Comparison of ENCODE assay signal across 18 cellular contexts in genomic region chr15:64251121-64251520, GRCh38.
A peak's percentile ranks its signal among the peaks of the same experiment; 100 is the strongest.
DNase-seq lines count a peak whose midpoint lies in the region; ATAC-seq and TF ChIP-seq lines count a peak whose summit lies in the region.
"Had no signal": no experiment of that assay in that cellular context is flagged by ENCODE, and none has a peak within 500 bp of the region (broad histone marks: within the 10 kb centered on the region; RNA-seq: fewer than 3 reads in every experiment).

No MANE protein-coding gene starts in this region.

- DNase-seq in stimulated activated naive CD8-positive, alpha-beta T cell treated with anti-CD3 and anti-CD28 coated beads, Interleukin-15, amount 100 ng/mL, for 72 hours, result peak in 1 of 2 donors; percentile 23
- DNase-seq in stimulated activated naive CD8-positive, alpha-beta T cell treated with anti-CD3 and anti-CD28 coated beads, Interleukin-15, Interleukin-2, amounts not matched to agents 100 U/mL and 50 U/mL, for 24 hours, result no peak
- DNase-seq in SJCRH30, result peak; percentile 7 to 25
- DNase-seq in choroid plexus epithelial cell (ENCODE audit: low read depth), result peak; percentile 57
- no peak for DNase-seq in NCI-H526 (lab: John Stamatoyannopoulos, UW)
- no peak for DNase-seq in esophagus squamous epithelium (lab: John Stamatoyannopoulos, UW)
- no peak for DNase-seq in left lobe of liver (ENCODE audit: low spot score)
- DNase-seq: activated CD4-positive, CD25-positive, alpha-beta regulatory T cell; activated T-cell treated with anti-CD3 and anti-CD28 coated beads, Interleukin-2, amount 50 U/mL, for 1 hour; aorta; BE2C; DND-41; Karpas-422; NCI-H1436; NCI-H446 treated with DMSO at 0.1 percent for 48 hours; SW 1271 had no signal

- H3K9me3 ChIP-seq in SJCRH30 (replicated peaks) (no peaks in the 10 kb centered on the region), esophagus squamous epithelium (no peaks in the 10 kb centered on the region)
- H3K9me3 ChIP-seq: BE2C had no signal

- no peak overlapping the region for H3K4me3 Mint-ChIP-seq in stimulated activated naive CD8-positive, alpha-beta T cell treated with anti-CD3 and anti-CD28 coated beads, Interleukin-15, amount 100 ng/mL, for 72 hours

- H3K27me3 ChIP-seq in SJCRH30, result no peaks in the 10 kb centered on the region
- H3K27me3 ChIP-seq in esophagus squamous epithelium, result no peaks in the 10 kb centered on the region
- H3K27me3 ChIP-seq: BE2C had no signal

- peaks cover 36% of the 10 kb centered on the region for H3K4me1 Mint-ChIP-seq in stimulated activated naive CD8-positive, alpha-beta T cell treated with anti-CD3 and anti-CD28 coated beads, Interleukin-15, amount 100 ng/mL, for 72 hours

- H3K36me3 ChIP-seq in SJCRH30 (no peaks in the 10 kb centered on the region), esophagus squamous epithelium (no peaks in the 10 kb centered on the region)
- H3K36me3 ChIP-seq: BE2C had no signal

- peak; percentile 39 for ATAC-seq in stimulated activated naive CD8-positive, alpha-beta T cell treated with anti-CD3 and anti-CD28 coated beads, Interleukin-15, amount 100 ng/mL, for 72 hours
- no peak for ATAC-seq in stimulated activated naive CD8-positive, alpha-beta T cell treated with anti-CD3 and anti-CD28 coated beads, Interleukin-15, Interleukin-2, amounts not matched to agents 100 U/mL and 50 U/mL, for 24 hours
- ATAC-seq in left lobe of liver (no peak), HG02884 (IDR thresholded peaks at IDR 0.05; ENCODE audit: unreplicated experiment) (no peak)

- TF ChIP-seq CTCF in choroid plexus epithelial cell (conservative IDR thresholded peaks at IDR 0.05; ENCODE audit: low read depth, low read length) (no peak), esophagus squamous epithelium (IDR thresholded peaks at IDR 0.05) (no peak)

- H3K9me3 Mint-ChIP-seq in stimulated activated naive CD8-positive, alpha-beta T cell treated with anti-CD3 and anti-CD28 coated beads, Interleukin-15, amount 100 ng/mL, for 72 hours, result no peaks in the 10 kb centered on the region

- no peak for TF ChIP-seq POLR2A in esophagus squamous epithelium (IDR thresholded peaks at IDR 0.05)

- WGBS in esophagus squamous epithelium, 2 donors, result 85 to 88% methylated on average over 2 of the region's 2 CpGs

- no peaks in the 10 kb centered on the region for H3K27me3 Mint-ChIP-seq in stimulated activated naive CD8-positive, alpha-beta T cell treated with anti-CD3 and anti-CD28 coated beads, Interleukin-15, amount 100 ng/mL, for 72 hours

- H3K4me1 ChIP-seq in SJCRH30 (peaks cover 25% of the 10 kb centered on the region), esophagus squamous epithelium (peaks cover 0 to 55% (median 28%) of the 10 kb centered on the region in 3 donors)

- H3K4me3 ChIP-seq in SJCRH30 (no peak overlapping the region), choroid plexus epithelial cell (ENCODE audit: low read depth, low read length) (no peak overlapping the region), esophagus squamous epithelium (no peak overlapping the region)

- no peak overlapping the region for H3K27ac Mint-ChIP-seq in stimulated activated naive CD8-positive, alpha-beta T cell treated with anti-CD3 and anti-CD28 coated beads, Interleukin-15, amount 100 ng/mL, for 72 hours

- H3K27ac ChIP-seq in SJCRH30 (no peak overlapping the region), esophagus squamous epithelium (peak overlapping the region in 2 of 4 donors; percentile 29 to 78)
- H3K27ac ChIP-seq: HL-60 had no signal

- intact Hi-C loops in esophagus squamous epithelium (cut with DNase I), result no loop called here

Comparison
In these comparisons a context has a peak if more than half of its experiments do, and no peak if none do; other contexts are left out.
1. DNase-seq: peak in SJCRH30 (2 of 2) and choroid plexus epithelial cell (single experiment); none in stimulated activated naive CD8-positive, alpha-beta T cell treated with anti-CD3 and anti-CD28 coated beads, Interleukin-15, Interleukin-2, amounts not matched to agents 100 U/mL and 50 U/mL, for 24 hours (single experiment), NCI-H526 (0 of 2), esophagus squamous epithelium (single experiment) and left lobe of liver (single experiment).